1 cellular context compared by ENCODE assay signal in the genomic region with DNA sequence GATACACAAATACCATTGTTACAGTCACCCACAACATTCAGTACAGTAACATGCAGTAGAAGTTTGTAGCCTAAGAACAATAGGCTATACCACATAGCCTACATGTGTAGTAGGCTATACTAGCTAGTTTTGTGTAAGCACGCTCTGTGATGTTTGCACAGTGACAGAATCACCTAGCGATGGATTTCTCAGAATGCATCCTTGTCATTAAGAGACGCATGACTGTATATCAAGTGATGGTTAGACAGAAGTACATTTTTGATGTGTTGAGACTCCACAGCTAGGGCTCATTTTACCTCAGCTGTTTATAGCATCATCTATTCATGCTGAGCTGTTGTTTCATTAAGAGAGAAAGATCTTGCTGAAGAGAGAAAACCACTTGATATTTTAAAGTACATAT.
TF ChIP-seq lines count a peak whose summit lies in the region.

No MANE protein-coding gene starts in this region.

TF ChIP-seq in GM12891, 5 proteins besides CTCF, POLR2A, EP300 and RAD21:
- TF ChIP-seq PAX5 (IDR thresholded peaks at IDR 0.05; ENCODE audit: insufficient read depth, low read length, severe bottlenecking) (no peak), POLR2AphosphoS5 (IDR thresholded peaks at IDR 0.05; ENCODE audit: low read depth, low read length) (no peak), TAF1 (IDR thresholded peaks at IDR 0.05; ENCODE audit: low read depth, low read length) (no peak), POU2F2 (IDR thresholded peaks at IDR 0.05; ENCODE audit: low read depth, low read length) (no peak), SPI1 (IDR thresholded peaks at IDR 0.05; ENCODE audit: low read depth, low read length) (no peak)
